ENCODE assay signal across 17 cellular contexts in genomic region chr16:10332301-10332700, GRCh38. TPM values are rescaled to one million over a fixed set of nuclear protein-coding genes. Genes with fewer than 3 reads are reported as not detected.
DNase-seq lines count a peak whose midpoint lies in the region; ATAC-seq, FAIRE-seq and TF ChIP-seq lines count a peak whose summit lies in the region.
"Had no signal": no experiment of that assay in that cellular context is flagged by ENCODE, and none has a peak within 500 bp of the region (broad histone marks: within the 10 kb centered on the region; RNA-seq: fewer than 3 reads in every experiment).

No MANE protein-coding gene starts in this region.

- no peak overlapping the region for H3K4me3 Mint-ChIP-seq in CD8-positive, alpha-beta T cell
- H3K4me3 Mint-ChIP-seq in naive thymus-derived CD4-positive, alpha-beta T cell, result peak overlapping the region in 3 of 10 donors; percentile 14 to 47 (median 32)

- H3K27ac Mint-ChIP-seq in CD8-positive, alpha-beta T cell, result peak overlapping the region; percentile 73
- peak overlapping the region in 6 of 9 donors; percentile 31 to 67 (median 59) for H3K27ac Mint-ChIP-seq in naive thymus-derived CD4-positive, alpha-beta T cell
- H3K27ac Mint-ChIP-seq: activated T-helper 1 cell treated with anti-CD3 and anti-CD28 coated beads, Interleukin-12 subunit alpha, Interleukin-12 subunit beta, Interleukin-2, Interleukin-4 antibody, amounts not matched to agents 30 ng/mL and 10 ng/mL and 1 ng/mL, durations not matched to agents 14 hours and 24 hours and 36 hours had no signal

- H4K20me1 ChIP-seq in H1 (replicated peaks in 1 of 2; ENCODE audit: control insufficient read depth in 1 of 2, insufficient read depth in 2 of 2, low read length in 2 of 2), result no peaks in the 10 kb centered on the region

- TF ChIP-seq POLR2A in H1 (IDR thresholded peaks at IDR 0.05; ENCODE audit: control extremely low read depth in 1 of 2, low read depth in 2 of 2, low read length in 2 of 2), result no peak

- no peak overlapping the region for H3K23ac ChIP-seq in H1 (ENCODE audit: insufficient read length)

- no peak overlapping the region for H2BK5ac ChIP-seq in H1 (ENCODE audit: low read depth, low read length)

- no peak overlapping the region for H4K8ac ChIP-seq in H1 (ENCODE audit: extremely low read depth, insufficient read depth, low read length)

- H3K4me3 ChIP-seq in CD8-positive, alpha-beta T cell (ENCODE audit: low read depth, low read length), result no peak overlapping the region
- no peak overlapping the region for H3K4me3 ChIP-seq in NT2/D1 (ENCODE audit: insufficient read length, low read depth)
- H3K4me3 ChIP-seq in H1 (ENCODE audit: extremely low read depth in 1 of 4, insufficient read depth in 2 of 4, low read depth in 3 of 4, low read length in 4 of 4), result no peak overlapping the region
- no peak overlapping the region for H3K4me3 ChIP-seq in naive thymus-derived CD4-positive, alpha-beta T cell (ENCODE audit: low read length)
- H3K4me3 ChIP-seq: lower lobe of right lung had no signal

- no peaks in the 10 kb centered on the region for H3K79me1 ChIP-seq in H1 (ENCODE audit: low read depth, low read length)

- FAIRE-seq in H1 (lab: Jason Lieb, UNC) (no peak), D721Med (lab: Jason Lieb, UNC) (no peak)

- H3K27ac ChIP-seq in CD8-positive, alpha-beta T cell (ENCODE audit: low read depth, low read length), result no peak overlapping the region
- H3K27ac ChIP-seq in H1 (ENCODE audit: low read depth, low read length), result no peak overlapping the region
- no peak overlapping the region for H3K27ac ChIP-seq in naive thymus-derived CD4-positive, alpha-beta T cell (ENCODE audit: low read depth, low read length)
- H3K27ac ChIP-seq: foreskin keratinocyte, lower lobe of right lung, VCaP had no signal

- no peak overlapping the region for H4K91ac ChIP-seq in H1 (replicated peaks; ENCODE audit: insufficient read length, low read length)

- H3K27me3 ChIP-seq in CD8-positive, alpha-beta T cell (ENCODE audit: insufficient read depth, low read length), result no peaks in the 10 kb centered on the region
- H3K27me3 ChIP-seq in NT2/D1 (ENCODE audit: insufficient read depth, insufficient read length) (no peaks in the 10 kb centered on the region), H1 (replicated peaks in 1 of 4; ENCODE audit: control insufficient read depth in 3 of 4, extremely low read depth in 1 of 4, insufficient read depth in 3 of 4, low read length in 3 of 4) (no peaks in the 10 kb centered on the region)
- H3K27me3 ChIP-seq in naive thymus-derived CD4-positive, alpha-beta T cell (ENCODE audit: control insufficient read depth in 2 of 2, insufficient read depth in 2 of 2, low read length in 2 of 2), result no peaks in the 10 kb centered on the region
- H3K27me3 ChIP-seq: foreskin keratinocyte had no signal

- peaks cover 52% of the 10 kb centered on the region for H3K4me1 Mint-ChIP-seq in CD8-positive, alpha-beta T cell (ENCODE audit: low read depth)
- peaks cover 11 to 54% (median 48%) of the 10 kb centered on the region in 7 donors for H3K4me1 Mint-ChIP-seq in naive thymus-derived CD4-positive, alpha-beta T cell

- CTCF ChIA-PET in CD8-positive, alpha-beta T cell (lab: Charles Lee), result no interaction called here
- CTCF ChIA-PET in H1 (lab: Charles Lee; ENCODE audit: partially characterized antibody), result interaction anchor here (0.6 to 0.9 kb wide), 2 partner anchors 9 to 15 kb away, joined by 3 to 4 read pairs; no protein-coding TSS in a partner anchor
- CTCF ChIA-PET in naive thymus-derived CD4-positive, alpha-beta T cell (lab: Charles Lee), result interaction anchor here (0.6 kb wide), 1 partner anchor 15 kb away, joined by 3 read pairs; no protein-coding TSS in a partner anchor

- TF ChIP-seq RAD21 in H1 (IDR thresholded peaks at IDR 0.05 in 1 of 2, conservative IDR thresholded peaks at IDR 0.05 in 1 of 2; ENCODE audit: low read depth in 2 of 2, low read length in 2 of 2), result no peak

- no peak for ATAC-seq in CD8-positive, alpha-beta T cell
- no peak for ATAC-seq in naive thymus-derived CD4-positive, alpha-beta T cell
- ATAC-seq in GM19397 (IDR thresholded peaks at IDR 0.05; ENCODE audit: unreplicated experiment), result no peak
- ATAC-seq: foreskin keratinocyte, lower lobe of right lung had no signal

- POLR2A ChIA-PET in CD8-positive, alpha-beta T cell (lab: Charles Lee), result interaction anchor here (0.6 to 1.6 kb wide), 2 partner anchors 13 to 54 kb away, joined by 3 to 4 read pairs; no protein-coding TSS in a partner anchor
- POLR2A ChIA-PET in H1 (lab: Charles Lee; ENCODE audit: partially characterized antibody), result interaction anchor here (0.9 kb wide), 1 partner anchor 91 kb away, joined by 4 read pairs; no protein-coding TSS in a partner anchor
- POLR2A ChIA-PET in naive thymus-derived CD4-positive, alpha-beta T cell (lab: Charles Lee), result interaction anchor here (0.7 kb wide), 1 partner anchor 9 kb away, joined by 3 read pairs; no protein-coding TSS in a partner anchor

- H2BK12ac ChIP-seq in H1 (ENCODE audit: low read depth, low read length), result no peak overlapping the region

- no peak overlapping the region for H2AK5ac ChIP-seq in H1 (ENCODE audit: low read depth, low read length)

- no peak overlapping the region for H3K9ac ChIP-seq in NT2/D1 (ENCODE audit: insufficient read length, low read depth)
- no peak overlapping the region for H3K9ac ChIP-seq in H1 (replicated peaks in 1 of 4; ENCODE audit: extremely low read depth in 1 of 4, low read depth in 3 of 4, low read length in 3 of 4)

- DNase-seq in CD8-positive, alpha-beta T cell, result no peak
- peak; percentile 28 for DNase-seq in NT2/D1 (ENCODE audit: low read depth, low spot score)
- DNase-seq in H1 (ENCODE audit: low read depth in 1 of 2, low spot score in 2 of 2), result no peak
- no peak for DNase-seq in naive thymus-derived CD4-positive, alpha-beta T cell
- no peak for DNase-seq in hypothalamus (lab: John Stamatoyannopoulos, UW)
- DNase-seq in GM19238 (ENCODE audit: insufficient read length, low spot score), result no peak
- no peak for DNase-seq in D721Med (ENCODE audit: insufficient read length, low spot score)
- DNase-seq: activated CD8-positive, alpha-beta memory T cell treated with anti-CD3 and anti-CD28 coated beads for 24 hours; amniotic stem cell; foreskin keratinocyte; lower lobe of right lung; NCI-H2081 treated with DMSO at 0.1 percent for 48 hours; NCI-H524 treated with DMSO at 0.1 percent for 48 hours; substantia nigra had no signal

- no peaks in the 10 kb centered on the region for H3K36me3 ChIP-seq in CD8-positive, alpha-beta T cell (ENCODE audit: insufficient read depth, low read length)
- no peaks in the 10 kb centered on the region for H3K36me3 ChIP-seq in NT2/D1 (ENCODE audit: insufficient read depth, insufficient read length, low read length)
- H3K36me3 ChIP-seq in H1 (ENCODE audit: control insufficient read depth in 2 of 4, insufficient read depth in 4 of 4, low read length in 3 of 4), result no peaks in the 10 kb centered on the region
- no peaks in the 10 kb centered on the region for H3K36me3 ChIP-seq in naive thymus-derived CD4-positive, alpha-beta T cell (ENCODE audit: control insufficient read depth in 2 of 3, insufficient read depth in 3 of 3, low read length in 3 of 3)
- H3K36me3 ChIP-seq: lower lobe of right lung had no signal

- no peak overlapping the region for H2BK120ac ChIP-seq in H1 (replicated peaks; ENCODE audit: low read depth, low read length)

- no peak for TF ChIP-seq CTCF in CD8-positive, alpha-beta T cell (IDR thresholded peaks at IDR 0.05)
- TF ChIP-seq CTCF in H1 (IDR thresholded peaks at IDR 0.05; ENCODE audit: control extremely low read depth in 1 of 3, insufficient read depth in 1 of 3, low read depth in 1 of 3, low read length in 3 of 3) (no peak), D721Med (IDR thresholded peaks at IDR 0.05; ENCODE audit: insufficient read depth, missing control alignments) (no peak)

- no peak overlapping the region for H3K4me2 ChIP-seq in H1 (ENCODE audit: insufficient read depth in 1 of 2, low read depth in 2 of 2, low read length in 2 of 2)

- H3K18ac ChIP-seq in H1 (ENCODE audit: extremely low read depth, low read length), result no peak overlapping the region

- H3K14ac ChIP-seq in H1 (ENCODE audit: insufficient read length), result no peak overlapping the region

- H2BK15ac ChIP-seq in H1 (ENCODE audit: low read length), result no peak overlapping the region

- H2BK20ac ChIP-seq in H1 (ENCODE audit: low read length), result no peak overlapping the region

- H3K4ac ChIP-seq in H1 (replicated peaks; ENCODE audit: insufficient read length, low read depth, low read length), result no peak overlapping the region

- no peak overlapping the region for H4K5ac ChIP-seq in H1 (ENCODE audit: insufficient read length, low read depth, low read length)

- intact Hi-C loops in CD8-positive, alpha-beta T cell (cut with DNase I, micrococcal nuclease), result loop anchor here in 1 of 2 experiments (5.0 kb wide), 1 partner anchor 55 kb away; the partner anchor contains the start of gene ATF7IP2
- intact Hi-C loops in naive thymus-derived CD4-positive, alpha-beta T cell (cut with micrococcal nuclease), result no loop called here

- H3K9me3 ChIP-seq in CD8-positive, alpha-beta T cell (ENCODE audit: low read length), result peaks cover 5% of the 10 kb centered on the region
- no peaks in the 10 kb centered on the region for H3K9me3 ChIP-seq in NT2/D1 (ENCODE audit: insufficient read depth, low read length)
- H3K9me3 ChIP-seq in H1 (ENCODE audit: insufficient read depth in 2 of 2, low read depth in 1 of 2, low read length in 1 of 2), result no peaks in the 10 kb centered on the region
- peaks cover 0 to 15% (median 0%) of the 10 kb centered on the region in 3 experiments for H3K9me3 ChIP-seq in naive thymus-derived CD4-positive, alpha-beta T cell (ENCODE audit: control insufficient read depth in 2 of 3, low read length in 3 of 3)
- H3K9me3 ChIP-seq: lower lobe of right lung had no signal

- H3K9me3 Mint-ChIP-seq in CD8-positive, alpha-beta T cell, result peaks cover 12% of the 10 kb centered on the region
- peaks cover 0 to 55% (median 22%) of the 10 kb centered on the region in 11 donors for H3K9me3 Mint-ChIP-seq in naive thymus-derived CD4-positive, alpha-beta T cell

- no peaks in the 10 kb centered on the region for H3K27me3 Mint-ChIP-seq in CD8-positive, alpha-beta T cell (ENCODE audit: low read depth)
- no peaks in the 10 kb centered on the region for H3K27me3 Mint-ChIP-seq in naive thymus-derived CD4-positive, alpha-beta T cell

- H3K79me2 ChIP-seq in H1 (ENCODE audit: control insufficient read depth in 1 of 2, insufficient read depth in 2 of 2, low read length in 2 of 2), result no peaks in the 10 kb centered on the region

- no peak overlapping the region for H3K56ac ChIP-seq in H1 (replicated peaks; ENCODE audit: insufficient read length, low read depth, low read length)

- no peaks in the 10 kb centered on the region for H3K23me2 ChIP-seq in H1 (ENCODE audit: low read depth, low read length)

- peaks cover 18% of the 10 kb centered on the region for H3K36me3 Mint-ChIP-seq in CD8-positive, alpha-beta T cell
- peaks cover 0 to 21% (median 17%) of the 10 kb centered on the region in 5 donors for H3K36me3 Mint-ChIP-seq in naive thymus-derived CD4-positive, alpha-beta T cell

- H3K4me1 ChIP-seq in CD8-positive, alpha-beta T cell (ENCODE audit: insufficient read depth, low read length), result peaks cover 28% of the 10 kb centered on the region
- H3K4me1 ChIP-seq in NT2/D1 (ENCODE audit: insufficient read depth, insufficient read length), result peaks cover 2% of the 10 kb centered on the region
- no peaks in the 10 kb centered on the region for H3K4me1 ChIP-seq in H1 (replicated peaks in 1 of 4; ENCODE audit: control insufficient read depth in 3 of 4, insufficient read depth in 4 of 4, low read length in 3 of 4)
- H3K4me1 ChIP-seq in naive thymus-derived CD4-positive, alpha-beta T cell (ENCODE audit: control insufficient read depth in 2 of 2, insufficient read depth in 2 of 2, low read length in 2 of 2), result peaks cover 18 to 43% of the 10 kb centered on the region in 2 donors
- H3K4me1 ChIP-seq: foreskin keratinocyte, lower lobe of right lung had no signal

- no peak for TF ChIP-seq EP300 in H1 (IDR thresholded peaks at IDR 0.05; ENCODE audit: borderline replicate concordance in 1 of 2, low read depth in 2 of 2, low read length in 2 of 2)

- H2AFZ ChIP-seq in H1 (ENCODE audit: low read length), result no peak overlapping the region

RNA-seq across cellular contexts. Expression of gene ATF7IP2, which starts 53.6 kb away (rescaled TPM):
- 10 to 100 TPM; 88.1 to 98.0 TPM for total RNA-seq in CD8-positive, alpha-beta T cell
- 32.8 and 38.2 TPM in 2 replicates for total RNA-seq in H1 (2021; fragmentation: NEBNext Ultra II Directional; extraction: Animal tissue kit (Norgen Biotek cat#: 25700))
- 17.0 and 28.7 TPM in 2 replicates for polyA plus RNA-seq in H1 (2011; rRNA removed)
- 24.4 TPM for polyA plus RNA-seq in H1 (2011; cell fraction: cytosol; rRNA removed)
- polyA plus RNA-seq in H1 (2011; cell fraction: nucleus; rRNA removed), result 15.0 TPM
- polyA plus RNA-seq in H1 (2012, experiment 1 of 2), result 16.5 to 27.8 TPM (median 20.3 TPM) in 4 replicates
- 27.1 TPM for polyA plus RNA-seq in H1 (2012, experiment 2 of 2)
- polyA plus RNA-seq in H1 (2013, experiment 1 of 2), result 19.4 TPM
- polyA plus RNA-seq in H1 (2013, experiment 2 of 2), result 19.0 TPM
- polyA minus RNA-seq in H1 (2011; rRNA and poly(A)+ RNA removed), result 32.3 and 50.4 TPM in 2 replicates
- polyA minus RNA-seq in H1 (2011; cell fraction: cytosol; rRNA and poly(A)+ RNA removed), result 7.9 TPM
- polyA minus RNA-seq in H1 (2011; cell fraction: nucleus; rRNA and poly(A)+ RNA removed), result 67.1 TPM
- 10 to 100 TPM; 56.5 to 75.5 (median 67.1) TPM for total RNA-seq in naive thymus-derived CD4-positive, alpha-beta T cell
- polyA plus RNA-seq in naive thymus-derived CD4-positive, alpha-beta T cell, result 100 to 1,000 TPM; 148 to 304 TPM
